16 cellular contexts compared by ENCODE assay signal in genomic region chr1:178633068-178633467, GRCh38.
A peak's percentile ranks its signal among the peaks of the same experiment; 100 is the strongest.
DNase-seq lines count a peak whose midpoint lies in the region; ATAC-seq, FAIRE-seq and TF ChIP-seq lines count a peak whose summit lies in the region.
"Had no signal": no experiment of that assay in that cellular context is flagged by ENCODE, and none has a peak within 500 bp of the region (broad histone marks: within the 10 kb centered on the region; RNA-seq: fewer than 3 reads in every experiment).

No MANE protein-coding gene starts in this region.

- 57% methylated on average over 4 of the region's 4 CpGs for WGBS in A549 (ENCODE audit: missing lambda C conversion rate)

- no peaks in the 10 kb centered on the region for H3K9me3 ChIP-seq in A549
- H3K9me3 ChIP-seq: tibial artery had no signal

- no peak overlapping the region for H3K4me3 ChIP-seq in A549
- no peak overlapping the region for H3K4me3 ChIP-seq in astrocyte of the cerebellum (ENCODE audit: low read depth, low read length)
- no peak overlapping the region for H3K4me3 ChIP-seq in kidney epithelial cell (ENCODE audit: low read depth, low read length)
- H3K4me3 ChIP-seq: tibial artery had no signal

- peak overlapping the region in 1 of 2 experiments; percentile 3; a peak in 1 of 6 replicates for H3K27ac ChIP-seq in A549
- H3K27ac ChIP-seq: KMS-11, tibial artery had no signal

- TF ChIP-seq CTCF in A549 (IDR thresholded peaks at IDR 0.05): no peak
- no peak for TF ChIP-seq CTCF in astrocyte of the cerebellum (IDR thresholded peaks at IDR 0.05; ENCODE audit: low read depth, low read length, missing control alignments)
- no peak for TF ChIP-seq CTCF in kidney epithelial cell (IDR thresholded peaks at IDR 0.05; ENCODE audit: insufficient read depth, low read length, poor library complexity, severe bottlenecking)
- TF ChIP-seq CTCF in GM10248 (IDR thresholded peaks at IDR 0.05; ENCODE audit: control extremely low read depth, extremely low read depth, low read depth, missing control alignments): no peak

- CTCF ChIA-PET in A549 (lab: Yijun Ruan, JAX): interaction anchor here (0.6 to 1.0 kb wide), 2 partner anchors 90 to 644 kb away, joined by 3 read pairs; no protein-coding TSS in a partner anchor
- CTCF ChIA-PET in GM10248 (lab: Yijun Ruan, JAX): no interaction called here

- DNase-seq in A549 (ENCODE audit: low read depth in 1 of 2, low spot score in 1 of 2) (peak; percentile 27 to 49), HS-5 (ENCODE audit: low read depth) (peak; percentile 79), astrocyte of the cerebellum (ENCODE audit: low read depth) (peak; percentile 80), kidney epithelial cell (ENCODE audit: low read depth) (peak; percentile 69), GM10248 (ENCODE audit: extremely low spot score) (no peak), GM12891 (ENCODE audit: insufficient read length, low spot score) (no peak), inferior parietal cortex (ENCODE audit: extremely low spot score) (no peak)
- no peak for DNase-seq in activated CD4-positive, alpha-beta T cell treated with anti-CD3 and anti-CD28 coated beads, Interleukin-2, amount 50 U/mL, for 48 hours
- DNase-seq: AML-193; DMS 273 treated with DMSO at 0.1 percent for 48 hours; NCI-H2029 treated with DMSO at 0.1 percent for 48 hours; NCI-H82; occipital lobe; stimulated activated CD4-positive, alpha-beta T cell treated with anti-CD3 and anti-CD28 coated beads, Interleukin-15, amount 100 ng/mL, for 24 hours; tibial artery had no signal

- in situ Hi-C loops in astrocyte of the cerebellum (cut with HindIII; ENCODE audit: low sequenced_read_pairs): no loop called here

- TF ChIP-seq POLR2A in A549 (IDR thresholded peaks at IDR 0.05; ENCODE audit: low read length) (no peak), GM12891 (IDR thresholded peaks at IDR 0.05; ENCODE audit: low read depth, low read length) (no peak)

- H3K4me1 ChIP-seq in A549: peaks cover 8% of the 10 kb centered on the region; the same call in 1 of the 3 replicates
- H3K4me1 ChIP-seq: tibial artery had no signal

- H3K27me3 ChIP-seq in kidney epithelial cell (ENCODE audit: control insufficient read depth, insufficient read depth, low read length): no peaks in the 10 kb centered on the region
- H3K27me3 ChIP-seq: tibial artery had no signal

- H3K36me3 ChIP-seq in kidney epithelial cell (ENCODE audit: control insufficient read depth, insufficient read depth, low read length): no peaks in the 10 kb centered on the region
- H3K36me3 ChIP-seq: tibial artery had no signal

- no peak for TF ChIP-seq EP300 in A549 (IDR thresholded peaks at IDR 0.05)

- POLR2A ChIA-PET in A549 (lab: Yijun Ruan, JAX) (no interaction called here), GM10248 (lab: Yijun Ruan, JAX) (no interaction called here)

- ATAC-seq in A549: peak; percentile 81 to 87

- TF ChIP-seq RAD21 in A549 (conservative IDR thresholded peaks at IDR 0.05 in 1 of 2, IDR thresholded peaks at IDR 0.05 in 1 of 2): no peak

- 0 out of 3 replicates have a peak overlapping the region, but pooled peaks have one; percentile 6 for H3K4me2 ChIP-seq in A549
- H3K4me2 ChIP-seq: KMS-11 had no signal

- FAIRE-seq in A549 (lab: Jason Lieb, UNC): no peak
- FAIRE-seq in GM12891 (lab: Jason Lieb, UNC): no peak

TF ChIP-seq in A549, 52 proteins besides CTCF, POLR2A, EP300 and RAD21:
- TF ChIP-seq, protein P1, sequence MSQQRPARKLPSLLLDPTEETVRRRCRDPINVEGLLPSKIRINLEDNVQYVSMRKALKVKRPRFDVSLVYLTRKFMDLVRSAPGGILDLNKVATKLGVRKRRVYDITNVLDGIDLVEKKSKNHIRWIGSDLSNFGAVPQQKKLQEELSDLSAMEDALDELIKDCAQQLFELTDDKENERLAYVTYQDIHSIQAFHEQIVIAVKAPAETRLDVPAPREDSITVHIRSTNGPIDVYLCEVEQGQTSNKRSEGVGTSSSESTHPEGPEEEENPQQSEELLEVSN (IDR thresholded peaks at IDR 0.05; ENCODE audit: borderline replicate concordance, low read depth): no peak
- TF ChIP-seq FOSL2 (IDR thresholded peaks at IDR 0.05) (no peak), FOSL2 (CRISPR knock-in tag; IDR thresholded peaks at IDR 0.05) (0 out of 2 replicates have a peak, but pooled peaks have one; percentile 34)

TF ChIP-seq in GM12891, 5 proteins besides CTCF, POLR2A, EP300 and RAD21:
- TF ChIP-seq POU2F2 (IDR thresholded peaks at IDR 0.05; ENCODE audit: low read depth, low read length): no peak
- TF ChIP-seq PAX5 (IDR thresholded peaks at IDR 0.05; ENCODE audit: insufficient read depth, low read length, severe bottlenecking): no peak
- TF ChIP-seq POLR2AphosphoS5 (IDR thresholded peaks at IDR 0.05; ENCODE audit: low read depth, low read length): no peak
TF ChIP-seq in GM12891: peak in this region for 0.

Comparison
In these comparisons a context has a peak if more than half of its experiments do, and no peak if none do; other contexts are left out.
1. DNase-seq: peak in A549 (2 of 2), HS-5 (single experiment), astrocyte of the cerebellum (single experiment) and kidney epithelial cell (single experiment); none in activated CD4-positive, alpha-beta T cell treated with anti-CD3 and anti-CD28 coated beads, Interleukin-2, amount 50 U/mL, for 48 hours (0 of 2), GM10248 (single experiment), GM12891 (single experiment) and inferior parietal cortex (single experiment).